In genomic region chr2:219161097-219161496, GRCh38 we compare ENCODE assay signal across 9 cellular contexts. TPM values are rescaled to one million over a fixed set of nuclear protein-coding genes. Genes with fewer than 3 reads are reported as not detected.
DNase-seq lines count a peak whose midpoint lies in the region; ATAC-seq and TF ChIP-seq lines count a peak whose summit lies in the region.
"Had no signal": no experiment of that assay in that cellular context is flagged by ENCODE, and none has a peak within 500 bp of the region (broad histone marks: within the 10 kb centered on the region; RNA-seq: fewer than 3 reads in every experiment).

No MANE protein-coding gene starts in this region.

- peak overlapping the region; percentile 83 for H3K4me3 Mint-ChIP-seq in Calu3 (ENCODE audit: low read depth, unreplicated experiment)

- DNase-seq in Calu3 (no peak), PC-9 (no peak), epithelial cell of prostate (ENCODE audit: low read depth, low spot score) (no peak), trophoblast cell (no peak), NCI-H1092 (lab: John Stamatoyannopoulos, UW) (no peak), NCI-H1436 treated with DMSO at 0.1 percent for 48 hours (lab: John Stamatoyannopoulos, UW) (no peak), GF-D8 (lab: John Stamatoyannopoulos, UW) (no peak)

- H4K20me1 ChIP-seq in PC-9 (ENCODE audit: insufficient read depth), result no peaks in the 10 kb centered on the region

- peaks cover 4% of the 10 kb centered on the region for H3K79me1 ChIP-seq in trophoblast cell (ENCODE audit: low read length)

- WGBS in trophoblast cell (ENCODE audit: extremely low coverage, insufficient coverage, insufficient read length), result no CpG with 5 or more reads among the region's 4 CpGs

- H3K27me3 ChIP-seq in PC-9 (ENCODE audit: insufficient read depth, low read depth), result no peaks in the 10 kb centered on the region
- no peaks in the 10 kb centered on the region for H3K27me3 ChIP-seq in trophoblast cell (ENCODE audit: insufficient read depth, low read length)

- no peaks in the 10 kb centered on the region for H3K36me3 ChIP-seq in PC-9 (ENCODE audit: low read depth)
- peaks cover 2 to 5% of the 10 kb centered on the region in 2 experiments for H3K36me3 ChIP-seq in trophoblast cell (ENCODE audit: control insufficient read depth in 1 of 2, insufficient read depth in 2 of 2, low read length in 2 of 2)

- H3K4me3 ChIP-seq in PC-9, result peak overlapping the region; percentile 72
- H3K4me3 ChIP-seq in trophoblast cell (ENCODE audit: low read depth, low read length), result no peak overlapping the region

- CTCF ChIA-PET in Calu3 (lab: Charles Lee), result no interaction called here
- CTCF ChIA-PET in PC-9 (lab: Charles Lee), result interaction anchor here (0.6 kb wide), 1 partner anchor 369 kb away, joined by 7 read pairs; no protein-coding TSS in a partner anchor

- TF ChIP-seq CTCF in Calu3 (IDR thresholded peaks at IDR 0.05; ENCODE audit: unreplicated experiment) (no peak), PC-9 (conservative IDR thresholded peaks at IDR 0.05) (no peak)

- H3F3A ChIP-seq in PC-9 (ENCODE audit: insufficient read depth, low read depth), result peaks cover 9% of the 10 kb centered on the region; the same call in 1 of the 2 replicates

- no peaks in the 10 kb centered on the region for H3K27me3 Mint-ChIP-seq in Calu3 (ENCODE audit: unreplicated experiment)

- H3K9me3 Mint-ChIP-seq in Calu3 (ENCODE audit: low read depth, unreplicated experiment), result no peaks in the 10 kb centered on the region

- peak overlapping the region; percentile 80 for H3K27ac Mint-ChIP-seq in Calu3 (ENCODE audit: unreplicated experiment)

- H3K4ac ChIP-seq in trophoblast cell (ENCODE audit: low read depth, low read length), result no peak overlapping the region

- peaks cover 10% of the 10 kb centered on the region for H3K4me1 Mint-ChIP-seq in Calu3 (ENCODE audit: low read depth, unreplicated experiment)

- no peak overlapping the region for H2BK12ac ChIP-seq in trophoblast cell (ENCODE audit: low read length)

- no peak overlapping the region for H4K8ac ChIP-seq in trophoblast cell (ENCODE audit: low read depth, low read length)

- no peak overlapping the region for H3K23ac ChIP-seq in trophoblast cell (ENCODE audit: low read length)

- H3K4me1 ChIP-seq in PC-9 (replicated peaks; ENCODE audit: insufficient read depth), result 0 out of 2 replicates have a peak, but pooled peaks cover 8% of the 10 kb centered on the region
- peaks cover 0 to 9% of the 10 kb centered on the region in 2 experiments for H3K4me1 ChIP-seq in trophoblast cell (ENCODE audit: control insufficient read depth in 1 of 2, insufficient read depth in 2 of 2, low read length in 2 of 2)

- no peak overlapping the region for H2AK5ac ChIP-seq in trophoblast cell (ENCODE audit: low read length)

- no peaks in the 10 kb centered on the region for H3K9me2 ChIP-seq in PC-9 (ENCODE audit: insufficient read depth)

- H3K9ac ChIP-seq in trophoblast cell (ENCODE audit: low read length), result no peak overlapping the region

- H3K18ac ChIP-seq in trophoblast cell (ENCODE audit: low read length), result no peak overlapping the region

- H3K4me2 ChIP-seq in PC-9, result peak overlapping the region; percentile 83
- peak overlapping the region; percentile 79 for H3K4me2 ChIP-seq in trophoblast cell (ENCODE audit: low read length)

- H4K91ac ChIP-seq in trophoblast cell (ENCODE audit: low read depth, low read length), result no peak overlapping the region

- intact Hi-C loops in Calu3 (cut with micrococcal nuclease; ENCODE audit: unreplicated experiment) (loop anchor here (2.0 to 10.0 kb wide), 2 partner anchors 54 to 192 kb away; partner anchors contain the start of gene ABCB6), PC-9 (cut with micrococcal nuclease; ENCODE audit: unreplicated experiment) (loop anchor here (2.0 to 5.0 kb wide), 3 partner anchors 58 to 526 kb away; partner anchors contain the start of gene ABCB6)

- no peak overlapping the region for H4K12ac ChIP-seq in trophoblast cell (ENCODE audit: low read depth, low read length)

- H2BK120ac ChIP-seq in trophoblast cell (ENCODE audit: insufficient read depth, low read length, poor library complexity), result no peak overlapping the region

- H3K79me2 ChIP-seq in PC-9 (ENCODE audit: low read depth) (no peaks in the 10 kb centered on the region), trophoblast cell (ENCODE audit: control insufficient read depth, insufficient read depth, low read length, poor library complexity) (peaks cover 2% of the 10 kb centered on the region)

- H2BK5ac ChIP-seq in trophoblast cell (ENCODE audit: low read depth, low read length, poor library complexity), result no peak overlapping the region

- H3K14ac ChIP-seq in trophoblast cell (ENCODE audit: low read length), result no peak overlapping the region

- H2AFZ ChIP-seq in PC-9, result peak overlapping the region; percentile 87
- no peak overlapping the region for H2AFZ ChIP-seq in trophoblast cell (ENCODE audit: insufficient read depth, low read length, poor library complexity)

- BruUV-seq in Calu3 (replicated peaks; lab: Mats Ljungman, UMichigan) (TSS peak; percentile 48), PC-9 (replicated peaks; lab: Mats Ljungman, UMichigan) (no TSS peak)

- POLR2A ChIA-PET in PC-9 (lab: Charles Lee; ENCODE audit: unreplicated experiment), result no interaction called here

- no peak for ATAC-seq in GM21360 (IDR thresholded peaks at IDR 0.05; ENCODE audit: unreplicated experiment)

- H3K27ac ChIP-seq in PC-9 (no peak overlapping the region), epithelial cell of prostate (peak overlapping the region; percentile 68), trophoblast cell (ENCODE audit: low read depth, low read length) (no peak overlapping the region)

- peaks cover 12% of the 10 kb centered on the region for H3K36me3 Mint-ChIP-seq in Calu3 (ENCODE audit: insufficient read depth, unreplicated experiment)

- no peaks in the 10 kb centered on the region for H3K9me3 ChIP-seq in PC-9 (ENCODE audit: insufficient read depth, low read depth)
- H3K9me3 ChIP-seq in trophoblast cell (ENCODE audit: insufficient read depth, low read depth, low read length), result no peaks in the 10 kb centered on the region

RNA-seq across cellular contexts. Expression of gene NHEJ1, which starts 0.5 kb away (rescaled TPM):
- total RNA-seq in Calu3 (2022) (12.1 and 12.4 TPM in 2 replicates), PC-9 (2021) (9.8 and 11.2 TPM in 2 replicates)
- polyA plus RNA-seq in trophoblast cell (2013), result 8.6 TPM in 2 replicates

RNA-seq across cellular contexts. Expression of gene SLC23A3, which starts 8.7 kb away (rescaled TPM):
- 4.4 and 6.0 TPM in 2 replicates for total RNA-seq in Calu3 (2022)
- 7.1 and 7.9 TPM in 2 replicates for total RNA-seq in PC-9 (2021)
- 0.18 and 0.40 TPM in 2 replicates for polyA plus RNA-seq in trophoblast cell (2013)
- total RNA-seq: myocyte had no signal

RNA-seq across cellular contexts. Expression of gene CNPPD1, which starts 15.6 kb away (rescaled TPM):
- 40.6 and 42.9 TPM in 2 replicates for total RNA-seq in Calu3 (2022)
- total RNA-seq in PC-9 (2021), result 36.5 and 37.1 TPM in 2 replicates
- polyA plus RNA-seq in trophoblast cell (2013), result 18.0 and 19.3 TPM in 2 replicates

RNA-seq across cellular contexts. Expression of gene RETREG2, which starts 17.0 kb away (rescaled TPM):
- total RNA-seq in Calu3 (2022) (67.9 and 69.7 TPM in 2 replicates), PC-9 (2021) (77.0 and 84.4 TPM in 2 replicates)
- polyA plus RNA-seq in trophoblast cell (2013), result 35.0 and 38.2 TPM in 2 replicates

RNA-seq across cellular contexts. Expression of gene ZFAND2B, which starts 45.5 kb away (rescaled TPM):
- total RNA-seq in Calu3 (2022), result 25.7 and 30.0 TPM in 2 replicates
- total RNA-seq in PC-9 (2021), result 24.6 and 39.4 TPM in 2 replicates
- 26.1 and 26.8 TPM in 2 replicates for polyA plus RNA-seq in trophoblast cell (2013)
